ENCODE assay signal across 14 cellular contexts in genomic region chr10:71209324-71210030, GRCh38. TPM values are rescaled to one million over a fixed set of nuclear protein-coding genes. Genes with fewer than 3 reads are reported as not detected.
DNase-seq lines count a peak whose midpoint lies in the region; ATAC-seq and TF ChIP-seq lines count a peak whose summit lies in the region.
"Had no signal": no experiment of that assay in that cellular context is flagged by ENCODE, and none has a peak within 500 bp of the region (broad histone marks: within the 10 kb centered on the region; RNA-seq: fewer than 3 reads in every experiment).

No MANE protein-coding gene starts in this region.

- no peak overlapping the region for H2BK5ac ChIP-seq in neuronal stem cell (ENCODE audit: low read length)

- ATAC-seq in GM23338, result no peak
- ATAC-seq in HG03469 (IDR thresholded peaks at IDR 0.05; ENCODE audit: unreplicated experiment), result no peak
- no peak for ATAC-seq in heart left ventricle

- no peak overlapping the region for H4K91ac ChIP-seq in neuronal stem cell (ENCODE audit: low read depth, low read length, poor library complexity)

- H3K36me3 ChIP-seq in GM23338 (ENCODE audit: insufficient read depth) (no peaks in the 10 kb centered on the region), neuronal stem cell (replicated peaks in 1 of 2; ENCODE audit: control insufficient read depth in 2 of 2, insufficient read depth in 2 of 2, low read length in 2 of 2) (no peaks in the 10 kb centered on the region), heart left ventricle (no peaks in the 10 kb centered on the region)
- H3K36me3 ChIP-seq: right atrium auricular region, suprapubic skin had no signal

- H3K27me3 ChIP-seq in GM23338 (ENCODE audit: insufficient read depth), result peaks cover 46% of the 10 kb centered on the region
- peaks cover 0 to 69% (median 27%) of the 10 kb centered on the region in 3 experiments for H3K27me3 ChIP-seq in neuronal stem cell (ENCODE audit: control insufficient read depth in 3 of 3, insufficient read depth in 3 of 3, low read depth in 1 of 3, low read length in 3 of 3)
- peaks cover 0 to 45% (median 0%) of the 10 kb centered on the region in 9 donors for H3K27me3 ChIP-seq in heart left ventricle
- H3K27me3 ChIP-seq: right atrium auricular region had no signal

- no peaks in the 10 kb centered on the region for H3K36me3 Mint-ChIP-seq in GM23338 (ENCODE audit: low read depth)
- H3K36me3 Mint-ChIP-seq: activated naive CD8-positive, alpha-beta T cell treated with anti-CD3 and anti-CD28 coated beads for 36 hours had no signal

- H3K23ac ChIP-seq in neuronal stem cell (ENCODE audit: low read depth, low read length, poor library complexity), result no peak overlapping the region

- no peaks in the 10 kb centered on the region for H3K79me1 ChIP-seq in neuronal stem cell (ENCODE audit: low read depth, low read length)

- no peaks in the 10 kb centered on the region for H3K9me3 Mint-ChIP-seq in GM23338
- H3K9me3 Mint-ChIP-seq: activated naive CD8-positive, alpha-beta T cell treated with anti-CD3 and anti-CD28 coated beads for 36 hours; CD4-positive, alpha-beta T cell; H9 had no signal

- no peak overlapping the region for H3K9ac ChIP-seq in neuronal stem cell (ENCODE audit: low read depth, low read length, poor library complexity)

- peak overlapping the region; percentile 20 for H3K18ac ChIP-seq in neuronal stem cell (ENCODE audit: low read length)

- no peak overlapping the region for H3K14ac ChIP-seq in neuronal stem cell (ENCODE audit: low read length)

- H3K9me3 ChIP-seq in neuronal stem cell (replicated peaks in 1 of 2; ENCODE audit: control insufficient read depth in 2 of 2, insufficient read depth in 1 of 2, low read depth in 1 of 2, low read length in 2 of 2) (no peaks in the 10 kb centered on the region), heart left ventricle (no peaks in the 10 kb centered on the region)
- H3K9me3 ChIP-seq: right atrium auricular region, suprapubic skin had no signal

- H3K27ac ChIP-seq in 22Rv1 (no peak overlapping the region), GM23338 (ENCODE audit: low read depth) (no peak overlapping the region), coronary artery (no peak overlapping the region), neuronal stem cell (replicated peaks; ENCODE audit: low read length) (no peak overlapping the region), heart left ventricle (no peak overlapping the region)
- H3K27ac ChIP-seq: right atrium auricular region, suprapubic skin had no signal

- H2BK12ac ChIP-seq in neuronal stem cell (ENCODE audit: low read length), result no peak overlapping the region

- H2BK15ac ChIP-seq in neuronal stem cell (ENCODE audit: low read length), result no peak overlapping the region

- DNase-seq in GM23338 (ENCODE audit: low spot score) (no peak), coronary artery (ENCODE audit: low spot score) (peak; percentile 41), neuronal stem cell (ENCODE audit: low spot score) (no peak), activated gamma-delta T cell treated with Interleukin-2 at 50 U/mL for 16 hours (no peak), GOT3 (lab: John Stamatoyannopoulos, UW) (no peak), heart left ventricle (no peak)

- H3K4me3 ChIP-seq in GM23338 (0 out of 2 replicates have a peak overlapping the region, but pooled peaks have one; percentile 48), coronary artery (no peak overlapping the region), neuronal stem cell (ENCODE audit: low read length in 2 of 2) (no peak overlapping the region), heart left ventricle (peak overlapping the region in 1 of 12 donors; percentile 21)
- H3K4me3 ChIP-seq: right atrium auricular region, suprapubic skin had no signal

- H3F3A ChIP-seq in GM23338 (replicated peaks; ENCODE audit: low read depth), result no peaks in the 10 kb centered on the region

- peaks cover 15% of the 10 kb centered on the region for H3K79me2 ChIP-seq in GM23338 (replicated peaks; ENCODE audit: insufficient read depth)

- no CpG with 5 or more reads among the region's 7 CpGs for WGBS in neuronal stem cell (ENCODE audit: extremely low coverage in 2 of 2, insufficient read length in 2 of 2, insufficient replicate concordance in 1 of 2), 2 donors
- 36 to 48% (median 43%) methylated on average over 7 of the region's 7 CpGs for WGBS in heart left ventricle, 4 donors

- H3K27ac Mint-ChIP-seq in GM23338, result no peak overlapping the region
- H3K27ac Mint-ChIP-seq: activated CD4-positive, alpha-beta T cell treated with anti-CD3 and anti-CD28 coated beads for 36 hours; activated naive CD8-positive, alpha-beta T cell treated with anti-CD3 and anti-CD28 coated beads for 36 hours; CD4-positive, alpha-beta T cell; H9 had no signal

- intact Hi-C loops in heart left ventricle (cut with DNase I), result loop anchor here (1.0 to 10.0 kb wide), 18 partner anchors 53 to 307 kb away; no protein-coding TSS in a partner anchor

- H3K9me2 ChIP-seq in GM23338 (ENCODE audit: insufficient read depth), result no peaks in the 10 kb centered on the region

- no peak overlapping the region for H3K4ac ChIP-seq in neuronal stem cell (ENCODE audit: low read length)

- TF ChIP-seq CTCF in 22Rv1 (IDR thresholded peaks at IDR 0.05), result peak; percentile 74
- no peak for TF ChIP-seq CTCF in GM23338 (conservative IDR thresholded peaks at IDR 0.05; ENCODE audit: low read depth in 2 of 2)
- no peak for TF ChIP-seq CTCF in coronary artery (IDR thresholded peaks at IDR 0.05)
- peak in 1 of 12 donors; percentile 3 for TF ChIP-seq CTCF in heart left ventricle (IDR thresholded peaks at IDR 0.05)

- H3K4me2 ChIP-seq in GM23338 (0 out of 2 replicates have a peak overlapping the region, but pooled peaks have one; percentile 26), neuronal stem cell (ENCODE audit: insufficient read depth, low read length, poor library complexity, severe bottlenecking) (no peak overlapping the region)

- H4K20me1 ChIP-seq in GM23338 (replicated peaks; ENCODE audit: insufficient read depth), result peaks cover 2% of the 10 kb centered on the region; the same call in 1 of the 2 replicates

- no peak for TF ChIP-seq POLR2A in heart left ventricle (IDR thresholded peaks at IDR 0.05)

- peaks cover 35% of the 10 kb centered on the region for H3K27me3 Mint-ChIP-seq in GM23338 (ENCODE audit: insufficient read depth, low read depth, poor library complexity)

- H2AFZ ChIP-seq in GM23338, result peak overlapping the region; percentile 45; the same call in 1 of the 2 replicates
- H2AFZ ChIP-seq in neuronal stem cell (ENCODE audit: low read length), result no peak overlapping the region

- H2AK5ac ChIP-seq in neuronal stem cell (ENCODE audit: low read depth, low read length), result no peak overlapping the region

- H3K4me1 Mint-ChIP-seq in GM23338, result peaks cover 36% of the 10 kb centered on the region

- no peak overlapping the region for H3K4me3 Mint-ChIP-seq in GM23338
- H3K4me3 Mint-ChIP-seq: activated CD4-positive, alpha-beta T cell treated with anti-CD3 and anti-CD28 coated beads for 36 hours; activated naive CD8-positive, alpha-beta T cell treated with anti-CD3 and anti-CD28 coated beads for 36 hours; CD4-positive, alpha-beta T cell had no signal

- no peak overlapping the region for H4K8ac ChIP-seq in neuronal stem cell (ENCODE audit: low read depth, low read length)

- peaks cover 27% of the 10 kb centered on the region for H3K4me1 ChIP-seq in GM23338 (ENCODE audit: insufficient read depth)
- H3K4me1 ChIP-seq in neuronal stem cell (ENCODE audit: control insufficient read depth in 2 of 2, insufficient read depth in 1 of 2, low read depth in 1 of 2, low read length in 2 of 2), result peaks cover 9 to 22% of the 10 kb centered on the region in 2 donors
- H3K4me1 ChIP-seq in heart left ventricle, result peaks cover 0 to 33% (median 15%) of the 10 kb centered on the region in 12 donors

- H2BK120ac ChIP-seq in neuronal stem cell (ENCODE audit: low read depth, low read length), result no peak overlapping the region

TF ChIP-seq in GM23338, 12 proteins besides CTCF, POLR2A, EP300 and RAD21 (continues in another document):
- TF ChIP-seq JUNB (IDR thresholded peaks at IDR 0.05; ENCODE audit: unreplicated experiment) (no peak), CREB1 (CRISPR knock-in tag; IDR thresholded peaks at IDR 0.05; ENCODE audit: low read depth) (no peak), POLR2AphosphoS5 (IDR thresholded peaks at IDR 0.05; ENCODE audit: low read depth) (no peak), NANOG (IDR thresholded peaks at IDR 0.05; ENCODE audit: borderline replicate concordance) (no peak), STAT1 (IDR thresholded peaks at IDR 0.05; ENCODE audit: unreplicated experiment) (no peak), ZNF114 (CRISPR knock-in tag; IDR thresholded peaks at IDR 0.05) (no peak), REST (IDR thresholded peaks at IDR 0.05; ENCODE audit: unreplicated experiment) (no peak)

RNA-seq across cellular contexts. Expression of gene UNC5B, which starts 2.9 kb away (rescaled TPM):
- 25.2 and 31.2 TPM in 2 replicates for total RNA-seq in GM23338 (2014; rRNA removed; shearing (Covaris generic))
- 8.0 and 8.7 TPM in 2 replicates for polyA plus RNA-seq in GM23338 (2016; fragmentation: Nextera tagmentation; extraction: Ambion mirVana)
- 2.8 TPM for polyA plus RNA-seq in neuronal stem cell (2013, experiment 1 of 2)
- polyA plus RNA-seq in neuronal stem cell (2013, experiment 2 of 2), result 2.8 TPM
- 10 to 100 TPM in 6 of 9 donors, 1 to 10 TPM in 3; 6.9 to 22.8 (median 10.9) TPM for total RNA-seq in heart left ventricle
- polyA plus RNA-seq in heart left ventricle, result 1 to 10 TPM; 4.8 to 8.7 TPM
